16 cellular contexts compared by ENCODE assay signal in genomic region chrX:259692-260355, GRCh38. TPM values are rescaled to one million over a fixed set of nuclear protein-coding genes. Genes with fewer than 3 reads are reported as not detected.
A peak's percentile ranks its signal among the peaks of the same experiment; 100 is the strongest.
DNase-seq lines count a peak whose midpoint lies in the region; ATAC-seq, FAIRE-seq and TF ChIP-seq lines count a peak whose summit lies in the region.
"Had no signal": no experiment of that assay in that cellular context is flagged by ENCODE, and none has a peak within 500 bp of the region (broad histone marks: within the 10 kb centered on the region; RNA-seq: fewer than 3 reads in every experiment).

No MANE protein-coding gene starts in this region.

- H3K9ac ChIP-seq in kidney (ENCODE audit: low read length in 2 of 2): no peak overlapping the region
- H3K9ac ChIP-seq: GM23248 had no signal

- no peak overlapping the region for H3K4me3 ChIP-seq in left ventricle myocardium inferior
- H3K4me3 ChIP-seq in RWPE2 (ENCODE audit: severe bottlenecking): no peak overlapping the region
- H3K4me3 ChIP-seq in kidney (ENCODE audit: low read length in 2 of 2): no peak overlapping the region
- H3K4me3 ChIP-seq in upper lobe of right lung: no peak overlapping the region
- no peak overlapping the region for H3K4me3 ChIP-seq in gastrocnemius medialis
- H3K4me3 ChIP-seq: breast epithelium, GM23248, vagina had no signal

- in situ Hi-C loops in gastrocnemius medialis (cut with MboI; ENCODE audit: low sequenced_read_pairs in 4 of 4): no loop called here

- CTCF ChIA-PET in RWPE1 (lab: Yijun Ruan, JAX): no interaction called here

- H3K27ac ChIP-seq in left ventricle myocardium inferior (replicated peaks) (no peak overlapping the region), RWPE2 (ENCODE audit: poor library complexity, severe bottlenecking) (no peak overlapping the region), kidney (ENCODE audit: low read depth in 2 of 2, low read length in 2 of 2) (no peak overlapping the region), upper lobe of right lung (no peak overlapping the region), gastrocnemius medialis (no peak overlapping the region), RWPE1 (no peak overlapping the region)
- H3K27ac ChIP-seq: breast epithelium, GM23248, vagina had no signal

- DNase-seq in left cardiac atrium (peak; percentile 15), left ventricle myocardium inferior (no peak), RWPE2 (ENCODE audit: low spot score) (peak; percentile 40), kidney (peak; percentile 52), upper lobe of right lung (peak; percentile 41), gastrocnemius medialis (no peak), RWPE1 (ENCODE audit: low spot score) (no peak), T-helper 2 cell (no peak)
- DNase-seq: activated gamma-delta T cell, DMS79, GM23248, MM.1S, NCI-H2171 had no signal

- H3K9me3 ChIP-seq in left ventricle myocardium inferior (replicated peaks) (no peaks in the 10 kb centered on the region), RWPE2 (ENCODE audit: severe bottlenecking) (no peaks in the 10 kb centered on the region), kidney (ENCODE audit: control insufficient read depth in 1 of 2, low read length in 2 of 2) (no peaks in the 10 kb centered on the region), upper lobe of right lung (no peaks in the 10 kb centered on the region), gastrocnemius medialis (no peaks in the 10 kb centered on the region)
- H3K9me3 ChIP-seq: breast epithelium, vagina had no signal

- POLR2A ChIA-PET in RWPE1 (lab: Yijun Ruan, JAX; ENCODE audit: low non-redundant PET): no interaction called here

- ATAC-seq in left cardiac atrium (no peak), RWPE2 (ENCODE audit: low read depth) (peak; percentile 28; the same call in 1 of the 3 replicates), upper lobe of right lung (no peak), gastrocnemius medialis (no peak)

- intact Hi-C loops in left cardiac atrium (cut with DNase I) (no loop called here), left ventricle myocardium inferior (cut with micrococcal nuclease) (no loop called here), kidney (cut with DNase I) (no loop called here), upper lobe of right lung (cut with DNase I) (no loop called here), gastrocnemius medialis (cut with DNase I; ENCODE audit: low total_unique reads) (no loop called here)

- peaks cover 15% of the 10 kb centered on the region for H3K4me1 ChIP-seq in left ventricle myocardium inferior
- H3K4me1 ChIP-seq in RWPE2 (ENCODE audit: insufficient read depth, poor library complexity, severe bottlenecking): peaks cover 16% of the 10 kb centered on the region
- H3K4me1 ChIP-seq in kidney (ENCODE audit: control insufficient read depth in 1 of 2, insufficient read depth in 1 of 2, low read depth in 1 of 2, low read length in 2 of 2): peaks cover 0 to 2% of the 10 kb centered on the region in 2 donors
- peaks cover 10% of the 10 kb centered on the region for H3K4me1 ChIP-seq in upper lobe of right lung
- H3K4me1 ChIP-seq in gastrocnemius medialis: no peaks in the 10 kb centered on the region
- H3K4me1 ChIP-seq: breast epithelium, vagina had no signal

- no peak for FAIRE-seq in kidney (lab: Jason Lieb, UNC)
- FAIRE-seq: endometrium had no signal

- H3K36me3 ChIP-seq in left ventricle myocardium inferior: no peaks in the 10 kb centered on the region
- no peaks in the 10 kb centered on the region for H3K36me3 ChIP-seq in RWPE2 (ENCODE audit: low read depth)
- H3K36me3 ChIP-seq in kidney (ENCODE audit: control insufficient read depth in 1 of 2, insufficient read depth in 2 of 2, low read length in 2 of 2): no peaks in the 10 kb centered on the region
- no peaks in the 10 kb centered on the region for H3K36me3 ChIP-seq in upper lobe of right lung
- H3K36me3 ChIP-seq in gastrocnemius medialis: no peaks in the 10 kb centered on the region
- H3K36me3 ChIP-seq: breast epithelium, vagina had no signal

- no peak for TF ChIP-seq POLR2A in gastrocnemius medialis (IDR thresholded peaks at IDR 0.05)

- H3K27me3 ChIP-seq in left ventricle myocardium inferior (ENCODE audit: low read depth) (peaks cover 12% of the 10 kb centered on the region), RWPE2 (ENCODE audit: insufficient read depth, poor library complexity, severe bottlenecking) (no peaks in the 10 kb centered on the region), upper lobe of right lung (no peaks in the 10 kb centered on the region), gastrocnemius medialis (no peaks in the 10 kb centered on the region)
- H3K27me3 ChIP-seq: vagina had no signal

- TF ChIP-seq CTCF in left ventricle myocardium inferior (IDR thresholded peaks at IDR 0.05; ENCODE audit: borderline replicate concordance): no peak
- TF ChIP-seq CTCF in RWPE2 (IDR thresholded peaks at IDR 0.05; ENCODE audit: poor library complexity, severe bottlenecking): no peak
- no peak for TF ChIP-seq CTCF in kidney (IDR thresholded peaks at IDR 0.05; ENCODE audit: borderline replicate concordance, extremely low read depth, insufficient read depth)
- no peak for TF ChIP-seq CTCF in upper lobe of right lung (IDR thresholded peaks at IDR 0.05)
- no peak for TF ChIP-seq CTCF in gastrocnemius medialis (IDR thresholded peaks at IDR 0.05 in 4 of 5, conservative IDR thresholded peaks at IDR 0.05 in 1 of 5)
- no peak for TF ChIP-seq CTCF in RWPE1 (conservative IDR thresholded peaks at IDR 0.05; ENCODE audit: low read depth)

RNA-seq across cellular contexts. Expression of gene PLCXD1, which starts 21.4 kb away (rescaled TPM):
- total RNA-seq in left cardiac atrium: 10 to 100 TPM in 1 of 2 donors, 1 to 10 TPM in 1; 2.9 to 13.7 TPM
- 4.0 TPM for total RNA-seq in left ventricle myocardium inferior
- total RNA-seq in kidney: 11.0 TPM
- polyA plus RNA-seq in kidney (ENCODE audit: insufficient read depth, low read depth, low replicate concordance): 4.9 TPM
- 34.4 TPM for total RNA-seq in upper lobe of right lung
- 1 to 10 TPM in 1 of 4 donors, under 1 TPM in 3; 0.36 to 1.7 (median 0.66) TPM for total RNA-seq in gastrocnemius medialis

RNA-seq across cellular contexts. Expression of gene GTPBP6, which starts 58.8 kb away (rescaled TPM):
- 10 to 100 TPM; 48.0 to 55.6 TPM for total RNA-seq in left cardiac atrium
- total RNA-seq in left ventricle myocardium inferior: 51.1 TPM
- 50.1 TPM for total RNA-seq in kidney
- polyA plus RNA-seq in kidney (ENCODE audit: insufficient read depth, low read depth, low replicate concordance): 61.9 TPM
- total RNA-seq in upper lobe of right lung: 55.1 TPM
- total RNA-seq in gastrocnemius medialis: 10 to 100 TPM; 40.1 to 79.4 (median 46.9) TPM

Comparison
In these comparisons a context has a peak if more than half of its experiments do, and no peak if none do; other contexts are left out.
1. DNase-seq: peak in left cardiac atrium (single experiment), RWPE2 (single experiment), kidney (single experiment) and upper lobe of right lung (single experiment); none in left ventricle myocardium inferior (single experiment), gastrocnemius medialis (0 of 2), RWPE1 (single experiment) and T-helper 2 cell (0 of 5).